In genomic region chr19:8575467-8575997, GRCh38 we compare ENCODE assay signal across 10 cellular contexts. TPM values are rescaled to one million over a fixed set of nuclear protein-coding genes. Genes with fewer than 3 reads are reported as not detected.
DNase-seq lines count a peak whose midpoint lies in the region; ATAC-seq lines count a peak whose summit lies in the region.
"Had no signal": no experiment of that assay in that cellular context is flagged by ENCODE, and none has a peak within 500 bp of the region (broad histone marks: within the 10 kb centered on the region; RNA-seq: fewer than 3 reads in every experiment).

No MANE protein-coding gene starts in this region.

- peaks cover 73% of the 10 kb centered on the region for H3K4me1 Mint-ChIP-seq in activated T-cell treated with anti-CD3 and anti-CD28 coated beads, Interleukin-2, amount 50 U/mL, for 24 hours (ENCODE audit: low read depth)

- H3K27me3 Mint-ChIP-seq in activated T-cell treated with anti-CD3 and anti-CD28 coated beads, Interleukin-2, amount 50 U/mL, for 24 hours = peaks cover 2% of the 10 kb centered on the region

- peak overlapping the region; percentile 83 for H3K27ac Mint-ChIP-seq in activated T-cell treated with anti-CD3 and anti-CD28 coated beads, Interleukin-2, amount 50 U/mL, for 24 hours

- no peaks in the 10 kb centered on the region for H3K36me3 Mint-ChIP-seq in activated T-cell treated with anti-CD3 and anti-CD28 coated beads, Interleukin-2, amount 50 U/mL, for 24 hours (ENCODE audit: low read depth)

- H3K9me3 Mint-ChIP-seq in activated T-cell treated with anti-CD3 and anti-CD28 coated beads, Interleukin-2, amount 50 U/mL, for 24 hours = no peaks in the 10 kb centered on the region

- DNase-seq in A172 (ENCODE audit: low spot score) = peak; percentile 76
- peak; percentile 59 for DNase-seq in Jurkat, Clone E6-1 (ENCODE audit: low read depth, low spot score)
- DNase-seq in activated T-cell treated with anti-CD3 and anti-CD28 coated beads, Interleukin-2, amount 50 U/mL, for 24 hours = peak; percentile 62
- peak; percentile 62 for DNase-seq in iPS-NIHi7 (ENCODE audit: extremely low spot score)
- DNase-seq: NCI-H187 had no signal

- peak overlapping the region; percentile 79 for H3K4me3 Mint-ChIP-seq in activated T-cell treated with anti-CD3 and anti-CD28 coated beads, Interleukin-2, amount 50 U/mL, for 24 hours

- no peak overlapping the region for H3K4me3 ChIP-seq in Jurkat, Clone E6-1 (ENCODE audit: low read length)

- no peak for ATAC-seq in GM21717 (IDR thresholded peaks at IDR 0.05; ENCODE audit: unreplicated experiment)
- no peak for ATAC-seq in GM21515 (IDR thresholded peaks at IDR 0.05; ENCODE audit: unreplicated experiment)
- no peak for ATAC-seq in GM21529 (IDR thresholded peaks at IDR 0.05; ENCODE audit: unreplicated experiment)
- no peak for ATAC-seq in HG02938 (IDR thresholded peaks at IDR 0.05; ENCODE audit: unreplicated experiment)

RNA-seq across cellular contexts. Expression of gene MYO1F, which starts 1.7 kb away (rescaled TPM):
- total RNA-seq in A172 (2014; rRNA removed; shearing (Covaris generic)) = 0.02 TPM in 1 of 2 replicates, not detected in the other
- 3.1 TPM for polyA plus RNA-seq in Jurkat, Clone E6-1 (2012; ENCODE audit: insufficient read depth, insufficient read length)

RNA-seq across cellular contexts. Expression of gene ADAMTS10, which starts 35.0 kb away (rescaled TPM):
- 7.7 and 8.1 TPM in 2 replicates for total RNA-seq in A172 (2014; rRNA removed; shearing (Covaris generic))
- polyA plus RNA-seq in Jurkat, Clone E6-1 (2012; ENCODE audit: insufficient read depth, insufficient read length) = 24.6 TPM

RNA-seq across cellular contexts. Expression of gene NFILZ, which starts 54.9 kb away (rescaled TPM):
- not detected in 2 replicates for total RNA-seq in A172 (2014; rRNA removed; shearing (Covaris generic))
- not detected for polyA plus RNA-seq in Jurkat, Clone E6-1 (2012; ENCODE audit: insufficient read depth, insufficient read length)
- total RNA-seq: endothelial cell of umbilical vein had no signal
- polyA plus RNA-seq: endothelial cell of umbilical vein had no signal
